In genomic region chr9:136226680-136227410, GRCh38 we compare ENCODE assay signal across 11 cellular contexts. TPM values are rescaled to one million over a fixed set of nuclear protein-coding genes. Genes with fewer than 3 reads are reported as not detected.
"Had no signal": no experiment of that assay in that cellular context is flagged by ENCODE, and none has a peak within 500 bp of the region (broad histone marks: within the 10 kb centered on the region; RNA-seq: fewer than 3 reads in every experiment).

No MANE protein-coding gene starts in this region.

- H3K9me3 Mint-ChIP-seq: activated CD4-positive, alpha-beta memory T cell treated with anti-CD3 and anti-CD28 coated beads, Interleukin-2, amount 10 ng/mL, durations not matched to agents 7 days and 5 days; activated naive CD8-positive, alpha-beta T cell treated with anti-CD3 and anti-CD28 coated beads for 36 hours; mesothelial cell of epicardium had no signal

- H3K4me1 Mint-ChIP-seq: mesothelial cell of epicardium had no signal

- DNase-seq: cerebellar nuclear complex, uterus had no signal

- H3K27me3 Mint-ChIP-seq: activated CD4-positive, alpha-beta memory T cell treated with anti-CD3 and anti-CD28 coated beads, Interleukin-2, amount 10 ng/mL, durations not matched to agents 7 days and 5 days; activated CD4-positive, alpha-beta T cell treated with anti-CD3 and anti-CD28 coated beads for 36 hours; activated naive CD8-positive, alpha-beta T cell treated with anti-CD3 and anti-CD28 coated beads for 36 hours had no signal

- H3K27ac Mint-ChIP-seq: activated CD4-positive, alpha-beta T cell treated with anti-CD3 and anti-CD28 coated beads for 36 hours; activated naive CD8-positive, alpha-beta T cell treated with anti-CD3 and anti-CD28 coated beads for 36 hours; mesothelial cell of epicardium had no signal

- H3K4me3 Mint-ChIP-seq: activated CD4-positive, alpha-beta memory T cell treated with anti-CD3 and anti-CD28 coated beads, Interleukin-2, amount 10 ng/mL, durations not matched to agents 7 days and 5 days; activated CD4-positive, alpha-beta T cell treated with anti-CD3 and anti-CD28 coated beads for 36 hours; activated naive CD8-positive, alpha-beta T cell treated with anti-CD3 and anti-CD28 coated beads for 36 hours; mesothelial cell of epicardium had no signal

- H3K27me3 ChIP-seq: neutrophil, thyroid gland, uterus had no signal

- H3K9me3 ChIP-seq: neutrophil, thyroid gland, uterus had no signal

- H3K27ac ChIP-seq: thyroid gland, uterus had no signal

RNA-seq across cellular contexts. Expression of gene LHX3, which starts 21.9 kb away (rescaled TPM):
- total RNA-seq: activated CD4-positive, alpha-beta T cell treated with anti-CD3 and anti-CD28 coated beads for 36 hours; activated naive CD8-positive, alpha-beta T cell treated with anti-CD3 and anti-CD28 coated beads for 36 hours; dermis blood vessel endothelial cell; mesothelial cell of epicardium; skeletal muscle tissue; thyroid gland; uterus had no signal
- polyA plus RNA-seq: esophagus had no signal
